Comparison of ENCODE assay signal across 18 cellular contexts in genomic region chr15:59616390-59616789, GRCh38. TPM values are rescaled to one million over a fixed set of nuclear protein-coding genes. Genes with fewer than 3 reads are reported as not detected.
DNase-seq lines count a peak whose midpoint lies in the region; ATAC-seq and TF ChIP-seq lines count a peak whose summit lies in the region.
"Had no signal": no experiment of that assay in that cellular context is flagged by ENCODE, and none has a peak within 500 bp of the region (broad histone marks: within the 10 kb centered on the region; RNA-seq: fewer than 3 reads in every experiment).

No MANE protein-coding gene starts in this region.

- H3K4me1 ChIP-seq in HCT116 (ENCODE audit: control insufficient read depth in 1 of 2, insufficient read depth in 2 of 2, low read length in 2 of 2), result peaks cover 10 to 22% of the 10 kb centered on the region in 2 experiments; a peak in 3 of 4 replicates

- ATAC-seq in HCT116, result no peak
- ATAC-seq in GM21529 (IDR thresholded peaks at IDR 0.05; ENCODE audit: unreplicated experiment), result no peak
- no peak for ATAC-seq in GM19023 (IDR thresholded peaks at IDR 0.05; ENCODE audit: unreplicated experiment)
- ATAC-seq: activated naive CD4-positive, alpha-beta T cell treated with anti-CD3 and anti-CD28 coated beads, Interleukin-2, amount 50 U/mL, for 72 hours had no signal

- no peak overlapping the region for H3K9ac ChIP-seq in HCT116 (ENCODE audit: low read length)
- H3K9ac ChIP-seq: KMS-11 had no signal

- in situ Hi-C loops in ACHN (cut with HindIII; ENCODE audit: low pct_ligation_motif_present, low pct_unique_long_range_greater_than_20kb, low sequenced_read_pairs), result no loop called here

- H4K20me1 ChIP-seq in HCT116 (ENCODE audit: insufficient read depth), result no peaks in the 10 kb centered on the region

- no peaks in the 10 kb centered on the region for H3K27me3 ChIP-seq in HCT116 (ENCODE audit: insufficient read depth, low read length)
- H3K27me3 ChIP-seq: ovary had no signal

- TF ChIP-seq RAD21 in HCT116 (IDR thresholded peaks at IDR 0.05; ENCODE audit: low read depth), result peak; percentile 72

- peak in 1 of 3 experiments; percentile 40; a peak in 1 of 6 replicates for TF ChIP-seq CTCF in HCT116 (IDR thresholded peaks at IDR 0.05 in 2 of 3, conservative IDR thresholded peaks at IDR 0.05 in 1 of 3; ENCODE audit: borderline replicate concordance in 1 of 3, insufficient read depth in 1 of 3, low read depth in 2 of 3, low read length in 2 of 3)

- H3K27ac ChIP-seq in HCT116 (ENCODE audit: low read depth, low read length), result no peak overlapping the region
- H3K27ac ChIP-seq: KMS-11, ovary had no signal

- H3K79me2 ChIP-seq in HCT116 (ENCODE audit: insufficient read depth, low read length), result no peaks in the 10 kb centered on the region

- CTCF ChIA-PET in HCT116 (lab: Charles Lee), result interaction anchor here (1.6 to 3.0 kb wide), 2 partner anchors 84 to 92 kb away, joined by 3 to 23 read pairs; no protein-coding TSS in a partner anchor

- TF ChIP-seq POLR2A in HCT116 (IDR thresholded peaks at IDR 0.05; ENCODE audit: borderline replicate concordance, extremely low read depth, insufficient read depth, insufficient read length), result no peak

- H3K4me3 ChIP-seq in HCT116 (replicated peaks in 1 of 2; ENCODE audit: low read depth in 1 of 2, low read length in 2 of 2), result no peak overlapping the region
- H3K4me3 ChIP-seq: ovary had no signal

- peak; percentile 22 for DNase-seq in ACHN
- DNase-seq in HCT116 (ENCODE audit: low read depth, low spot score), result no peak
- DNase-seq in RPMI8226, result peak; percentile 27
- DNase-seq in kidney glomerular epithelial cell (lab: John Stamatoyannopoulos, UW), result peak; percentile 90
- DNase-seq in EL, result no peak
- no peak for DNase-seq in DMS114 treated with DMSO at 0.1 percent for 48 hours (lab: John Stamatoyannopoulos, UW; ENCODE audit: unreplicated experiment)
- DNase-seq: activated CD8-positive, alpha-beta memory T cell treated with anti-CD3 and anti-CD28 coated beads, Interleukin-2, amount 50 U/mL, for 4 hours; H7; mesenchymal stem cell; NCI-H187 treated with DMSO at 0.1 percent for 48 hours; ovary had no signal

- no peak overlapping the region for H3K4me2 ChIP-seq in HCT116 (ENCODE audit: low read length)
- H3K4me2 ChIP-seq: KMS-11 had no signal

- POLR2A ChIA-PET in HCT116 (lab: Charles Lee), result interaction anchor here (1.2 kb wide), 1 partner anchor 84 kb away, joined by 5 read pairs; no protein-coding TSS in a partner anchor

- RAD21 ChIA-PET in HCT116 (lab: Charles Lee; ENCODE audit: low non-redundant PET in 1 of 2, low total read pairs in 2 of 2, uncharacterized antibody in 2 of 2, unreplicated experiment in 2 of 2), result interaction anchor here (1.0 to 1.5 kb wide), 2 partner anchors 83 to 87 kb away, joined by 4 to 6 read pairs; no protein-coding TSS in a partner anchor

- intact Hi-C loops in HCT116 (cut with micrococcal nuclease), result no loop called here

- no peaks in the 10 kb centered on the region for H3K9me3 ChIP-seq in HCT116 (ENCODE audit: control insufficient read depth in 1 of 2, insufficient read depth in 1 of 2, low read depth in 1 of 2, low read length in 2 of 2)
- H3K9me3 ChIP-seq: ovary had no signal

- H3K9me2 ChIP-seq in HCT116 (ENCODE audit: insufficient read depth), result no peaks in the 10 kb centered on the region

- no TSS peak for BruUV-seq in HCT116 (replicated peaks; lab: Mats Ljungman, UMichigan)

- H3K36me3 ChIP-seq in HCT116 (ENCODE audit: control insufficient read depth in 1 of 2, insufficient read depth in 2 of 2, low read length in 2 of 2), result no peaks in the 10 kb centered on the region
- H3K36me3 ChIP-seq: ovary had no signal

- no peak overlapping the region for H2AFZ ChIP-seq in HCT116 (ENCODE audit: low read depth, low read length, poor library complexity, severe bottlenecking)

TF ChIP-seq in HCT116, 20 proteins besides CTCF, POLR2A, EP300 and RAD21:
- TF ChIP-seq ELF1 (IDR thresholded peaks at IDR 0.05; ENCODE audit: borderline replicate concordance, low read depth) (no peak), CEBPB (IDR thresholded peaks at IDR 0.05; ENCODE audit: low read depth) (no peak), EGR1 (IDR thresholded peaks at IDR 0.05; ENCODE audit: low read depth) (no peak), JUND (IDR thresholded peaks at IDR 0.05) (no peak), EZH2 (IDR thresholded peaks at IDR 0.05) (no peak), YY1 (IDR thresholded peaks at IDR 0.05; ENCODE audit: extremely low read depth, insufficient replicate concordance, low read depth, low read length) (no peak), ZNF274 (IDR thresholded peaks at IDR 0.05; ENCODE audit: low read depth, low read length) (no peak), TCF7L2 (IDR thresholded peaks at IDR 0.05; ENCODE audit: borderline replicate concordance, extremely low read depth, insufficient read depth, insufficient read length) (no peak), EZH2phosphoT487 (IDR thresholded peaks at IDR 0.05; ENCODE audit: borderline replicate concordance) (no peak), POLR2AphosphoS5 (IDR thresholded peaks at IDR 0.05; ENCODE audit: low read depth, low read length) (no peak), SIN3A (IDR thresholded peaks at IDR 0.05; ENCODE audit: low read depth) (no peak)

RNA-seq across cellular contexts. Expression of gene GCNT3, which starts 4.8 kb away (rescaled TPM):
- 5.6 TPM for total RNA-seq in HCT116 (2021; ENCODE audit: unreplicated experiment)
- polyA plus RNA-seq in HCT116 (2012), result 3.3 and 4.3 TPM in 2 replicates
- total RNA-seq: activated naive CD4-positive, alpha-beta T cell treated with anti-CD3 and anti-CD28 coated beads, Interleukin-2, amount 50 U/mL, for 72 hours; cardiac septum; endothelial cell of umbilical vein; H7; urinary bladder had no signal
- polyA plus RNA-seq: endothelial cell of umbilical vein had no signal

RNA-seq across cellular contexts. Expression of gene GTF2A2, which starts 40.9 kb away (rescaled TPM):
- 175 TPM for total RNA-seq in HCT116 (2021; ENCODE audit: unreplicated experiment)
- 35.1 and 55.4 TPM in 2 replicates for polyA plus RNA-seq in HCT116 (2012)

Comparison
In these comparisons a context has a peak if more than half of its experiments do, and no peak if none do; other contexts are left out.
1. DNase-seq: peak in ACHN (single experiment), RPMI8226 (single experiment) and kidney glomerular epithelial cell (single experiment); none in HCT116 (single experiment), EL (single experiment) and DMS114 treated with DMSO at 0.1 percent for 48 hours (single experiment).